In genomic region chr7:45978010-45978681, GRCh38 we compare ENCODE assay signal across 8 cellular contexts.
DNase-seq lines count a peak whose midpoint lies in the region; ATAC-seq and FAIRE-seq lines count a peak whose summit lies in the region.

No MANE protein-coding gene starts in this region.

- H3K36me3 ChIP-seq in iPS DF 6.9 (ENCODE audit: control insufficient read depth, insufficient read depth, low read length), result no peaks in the 10 kb centered on the region

- ATAC-seq in stimulated activated naive B cell treated with anti-CD40 and anti-IgM and Interleukin-4, amounts not matched to agents 10 μg/mL and 1 μg/mL and 100 μg/mL, for 72 hours (replicated peaks), result peak; percentile 59 to 60
- ATAC-seq in HG02759 (IDR thresholded peaks at IDR 0.05; ENCODE audit: unreplicated experiment) (no peak), GM19395 (IDR thresholded peaks at IDR 0.05; ENCODE audit: unreplicated experiment) (no peak)

- no peaks in the 10 kb centered on the region for H3K9me3 ChIP-seq in iPS DF 6.9 (ENCODE audit: control insufficient read depth, insufficient read depth, low read length)

- WGBS in iPS DF 6.9 (ENCODE audit: insufficient coverage, insufficient read length), result no CpG with 5 or more reads among the region's 11 CpGs

- no peak overlapping the region for H3K4me3 Mint-ChIP-seq in stimulated activated naive B cell treated with anti-CD40 and anti-IgM and Interleukin-4, amounts not matched to agents 10 μg/mL and 1 μg/mL and 100 μg/mL, for 72 hours

- H3K27ac Mint-ChIP-seq in stimulated activated naive B cell treated with anti-CD40 and anti-IgM and Interleukin-4, amounts not matched to agents 10 μg/mL and 1 μg/mL and 100 μg/mL, for 72 hours, result no peak overlapping the region

- H3K4me1 ChIP-seq in iPS DF 6.9 (ENCODE audit: control insufficient read depth, insufficient read depth, low read length), result peaks cover 4% of the 10 kb centered on the region

- H3K36me3 Mint-ChIP-seq in stimulated activated naive B cell treated with anti-CD40 and anti-IgM and Interleukin-4, amounts not matched to agents 10 μg/mL and 1 μg/mL and 100 μg/mL, for 72 hours, result peaks cover 2 to 4% of the 10 kb centered on the region in 2 donors

- H3K27me3 ChIP-seq in iPS DF 6.9 (ENCODE audit: control insufficient read depth, insufficient read depth, low read length), result no peaks in the 10 kb centered on the region

- peaks cover 0 to 1% of the 10 kb centered on the region in 2 donors for H3K4me1 Mint-ChIP-seq in stimulated activated naive B cell treated with anti-CD40 and anti-IgM and Interleukin-4, amounts not matched to agents 10 μg/mL and 1 μg/mL and 100 μg/mL, for 72 hours

- no peak overlapping the region for H3K27ac ChIP-seq in iPS DF 6.9 (ENCODE audit: low read length)

- H3K27me3 Mint-ChIP-seq in stimulated activated naive B cell treated with anti-CD40 and anti-IgM and Interleukin-4, amounts not matched to agents 10 μg/mL and 1 μg/mL and 100 μg/mL, for 72 hours, result peaks cover 6 to 19% of the 10 kb centered on the region in 2 donors

- peak; percentile 98 for FAIRE-seq in G401.6 (lab: Jason Lieb, UNC)

- DNase-seq in HS-27A (ENCODE audit: low read depth) (peak; percentile 79), amniotic epithelial cell (ENCODE audit: low read depth) (peak; percentile 92), iPS DF 6.9 (ENCODE audit: low read depth, low spot score) (peak; percentile 13), NCI-H524 treated with DMSO at 0.1 percent for 48 hours (lab: John Stamatoyannopoulos, UW) (no peak)
- DNase-seq in stimulated activated naive B cell treated with anti-CD40 and anti-IgM and Interleukin-4, amounts not matched to agents 10 μg/mL and 1 μg/mL and 100 μg/mL, for 72 hours, result no peak

- H3K9me3 Mint-ChIP-seq in stimulated activated naive B cell treated with anti-CD40 and anti-IgM and Interleukin-4, amounts not matched to agents 10 μg/mL and 1 μg/mL and 100 μg/mL, for 72 hours, result peaks cover 2 to 4% of the 10 kb centered on the region in 2 donors

- no peak overlapping the region for H3K4me3 ChIP-seq in iPS DF 6.9 (ENCODE audit: low read length)

Comparison
In these comparisons a context has a peak if more than half of its experiments do, and no peak if none do; other contexts are left out.
1. DNase-seq: peak in HS-27A (single experiment), amniotic epithelial cell (single experiment) and iPS DF 6.9 (single experiment); none in stimulated activated naive B cell treated with anti-CD40 and anti-IgM and Interleukin-4, amounts not matched to agents 10 μg/mL and 1 μg/mL and 100 μg/mL, for 72 hours (single experiment) and NCI-H524 treated with DMSO at 0.1 percent for 48 hours (single experiment).
2. ATAC-seq: peak in stimulated activated naive B cell treated with anti-CD40 and anti-IgM and Interleukin-4, amounts not matched to agents 10 μg/mL and 1 μg/mL and 100 μg/mL, for 72 hours (2 of 2); none in HG02759 (single experiment) and GM19395 (single experiment).